ENCODE assay signal across 18 cellular contexts in genomic region chr9:13675638-13676000, GRCh38.
"Had no signal": no experiment of that assay in that cellular context is flagged by ENCODE, and none has a peak within 500 bp of the region (broad histone marks: within the 10 kb centered on the region; RNA-seq: fewer than 3 reads in every experiment).

No MANE protein-coding gene starts in this region.

- H3K9me3 ChIP-seq: thoracic aorta had no signal

- H3K27ac ChIP-seq: thoracic aorta, upper lobe of left lung, WERI-Rb-1 had no signal

- ATAC-seq: activated T-cell treated with anti-CD3 and anti-CD28 coated beads, Interleukin-2, amount 50 U/mL, for 4 hours; T-cell had no signal

- DNase-seq: activated CD4-positive, alpha-beta T cell treated with anti-CD3 and anti-CD28 coated beads for 1 hour; activated CD8-positive, alpha-beta memory T cell treated with anti-CD3 and anti-CD28 coated beads for 24 hours; activated CD8-positive, alpha-beta memory T cell treated with anti-CD3 and anti-CD28 coated beads, Interleukin-2, amount 50 U/mL, for 48 hours; activated naive CD4-positive, alpha-beta T cell; activated naive CD8-positive, alpha-beta T cell treated with anti-CD3 and anti-CD28 coated beads, Interleukin-2, amount 10 ng/mL, durations not matched to agents 7 days and 5 days; activated T-cell treated with anti-CD3 and anti-CD28 coated beads, Interleukin-2, amount 50 U/mL, for 4 hours; amniotic stem cell; effector CD4-positive, alpha-beta T cell; erythroblast; foreskin fibroblast; kidney glomerular epithelial cell; posterior cingulate gyrus; stimulated activated CD4-positive, alpha-beta T cell treated with anti-CD3 and anti-CD28 coated beads, Interleukin-4, amount 100 ng/mL, for 24 hours; stimulated activated naive CD4-positive, alpha-beta T cell treated with Interleukin-2 at 50 U/mL for 16 hours; T-cell; WERI-Rb-1 had no signal

- H3K4me1 ChIP-seq: upper lobe of left lung had no signal

- H3K4me3 ChIP-seq: thoracic aorta, upper lobe of left lung had no signal

- H3K27me3 ChIP-seq: upper lobe of left lung had no signal

- H3K36me3 ChIP-seq: thoracic aorta, upper lobe of left lung, WERI-Rb-1 had no signal
